In genomic region chr19:35212241-35212640, GRCh38 we compare ENCODE assay signal across 13 cellular contexts. TPM values are rescaled to one million over a fixed set of nuclear protein-coding genes. Genes with fewer than 3 reads are reported as not detected.
DNase-seq lines count a peak whose midpoint lies in the region; ATAC-seq and TF ChIP-seq lines count a peak whose summit lies in the region.
"Had no signal": no experiment of that assay in that cellular context is flagged by ENCODE, and none has a peak within 500 bp of the region (broad histone marks: within the 10 kb centered on the region; RNA-seq: fewer than 3 reads in every experiment).

No MANE protein-coding gene starts in this region.

- H3K27me3 Mint-ChIP-seq in activated CD4-positive, alpha-beta memory T cell treated with anti-CD3 and anti-CD28 coated beads for 36 hours = no peaks in the 10 kb centered on the region

- no peak overlapping the region for H3K4ac ChIP-seq in trophoblast cell (ENCODE audit: low read depth, low read length)

- DNase-seq in activated gamma-delta T cell treated with Interleukin-2 at 50 U/mL for 16 hours (peak; percentile 8), activated gamma-delta T cell (lab: John Stamatoyannopoulos, UW) (no peak), esophagus squamous epithelium (lab: John Stamatoyannopoulos, UW) (no peak), trophoblast cell (no peak), NCI-H2081 (lab: John Stamatoyannopoulos, UW) (no peak)
- no peak for DNase-seq in activated CD4-positive, alpha-beta memory T cell treated with anti-CD3 and anti-CD28 coated beads for 36 hours
- DNase-seq: brain microvascular endothelial cell, SHP77 treated with DMSO at 0.1 percent for 48 hours had no signal

- H4K91ac ChIP-seq in trophoblast cell (ENCODE audit: low read depth, low read length) = no peak overlapping the region

- H3K14ac ChIP-seq in trophoblast cell (ENCODE audit: low read length) = no peak overlapping the region

- CTCF ChIA-PET in activated CD4-positive, alpha-beta memory T cell treated with anti-CD3 and anti-CD28 coated beads for 36 hours (lab: Charles Lee) = no interaction called here

- peaks cover 14 to 46% (median 20%) of the 10 kb centered on the region in 3 donors for H3K4me1 ChIP-seq in esophagus squamous epithelium
- peaks cover 10% of the 10 kb centered on the region for H3K4me1 ChIP-seq in thymus (ENCODE audit: control insufficient read depth, insufficient read depth, low read length)
- no peaks in the 10 kb centered on the region for H3K4me1 ChIP-seq in trophoblast cell (ENCODE audit: control insufficient read depth in 1 of 2, insufficient read depth in 2 of 2, low read length in 2 of 2)

- POLR2A ChIA-PET in activated CD4-positive, alpha-beta memory T cell treated with anti-CD3 and anti-CD28 coated beads for 36 hours (lab: Charles Lee) = no interaction called here

- H3K9ac ChIP-seq in trophoblast cell (ENCODE audit: low read length) = no peak overlapping the region
- H3K9ac ChIP-seq: KMS-11 had no signal

- H3K4me3 Mint-ChIP-seq in activated CD4-positive, alpha-beta memory T cell treated with anti-CD3 and anti-CD28 coated beads for 36 hours = no peak overlapping the region

- H4K12ac ChIP-seq in trophoblast cell (ENCODE audit: low read depth, low read length) = no peak overlapping the region

- ATAC-seq in HG03039 (IDR thresholded peaks at IDR 0.05; ENCODE audit: unreplicated experiment) = no peak
- ATAC-seq: activated CD4-positive, CD25-positive, alpha-beta regulatory T cell treated with anti-CD3 and anti-CD28 coated beads, Interleukin-2, amount 50 U/mL, for 24 hours had no signal

- no peaks in the 10 kb centered on the region for H3K79me2 ChIP-seq in trophoblast cell (ENCODE audit: control insufficient read depth, insufficient read depth, low read length, poor library complexity)

- 66 to 81% methylated on average over 5 to 6 of the region's 7 CpGs for WGBS in esophagus squamous epithelium, 2 donors
- 58% methylated on average over 7 of the region's 7 CpGs for WGBS in thymus
- WGBS in trophoblast cell (ENCODE audit: extremely low coverage, insufficient coverage, insufficient read length) = no CpG with 5 or more reads among the region's 7 CpGs

- H4K8ac ChIP-seq in trophoblast cell (ENCODE audit: low read depth, low read length) = no peak overlapping the region

- peak overlapping the region; percentile 92 for H3K27ac Mint-ChIP-seq in activated CD4-positive, alpha-beta memory T cell treated with anti-CD3 and anti-CD28 coated beads for 36 hours

- no peaks in the 10 kb centered on the region for H3K27me3 ChIP-seq in esophagus squamous epithelium
- H3K27me3 ChIP-seq in thymus (ENCODE audit: control insufficient read depth, insufficient read depth) = no peaks in the 10 kb centered on the region
- no peaks in the 10 kb centered on the region for H3K27me3 ChIP-seq in trophoblast cell (ENCODE audit: insufficient read depth, low read length)
- H3K27me3 ChIP-seq: brain microvascular endothelial cell had no signal

- H2BK120ac ChIP-seq in trophoblast cell (ENCODE audit: insufficient read depth, low read length, poor library complexity) = no peak overlapping the region

- H3K36me3 Mint-ChIP-seq in activated CD4-positive, alpha-beta memory T cell treated with anti-CD3 and anti-CD28 coated beads for 36 hours = peaks cover 2% of the 10 kb centered on the region

- H3K4me1 Mint-ChIP-seq in activated CD4-positive, alpha-beta memory T cell treated with anti-CD3 and anti-CD28 coated beads for 36 hours (ENCODE audit: low read depth) = peaks cover 77% of the 10 kb centered on the region

- peaks cover 8% of the 10 kb centered on the region for H3K9me3 Mint-ChIP-seq in activated CD4-positive, alpha-beta memory T cell treated with anti-CD3 and anti-CD28 coated beads for 36 hours

- no peak overlapping the region for H2AFZ ChIP-seq in trophoblast cell (ENCODE audit: insufficient read depth, low read length, poor library complexity)

- no peak overlapping the region for H2BK5ac ChIP-seq in trophoblast cell (ENCODE audit: low read depth, low read length, poor library complexity)

- no peak for TF ChIP-seq POLR2A in esophagus squamous epithelium (IDR thresholded peaks at IDR 0.05)

- no peak overlapping the region for H2BK12ac ChIP-seq in trophoblast cell (ENCODE audit: low read length)

- no peak overlapping the region for H3K18ac ChIP-seq in trophoblast cell (ENCODE audit: low read length)

- intact Hi-C loops in activated CD4-positive, alpha-beta memory T cell treated with anti-CD3 and anti-CD28 coated beads for 36 hours (cut with micrococcal nuclease) = loop anchor here (5.0 to 10.0 kb wide), 3 partner anchors 147 to 500 kb away; no protein-coding TSS in a partner anchor
- intact Hi-C loops in esophagus squamous epithelium (cut with DNase I) = no loop called here

- peaks cover 0 to 6% (median 0%) of the 10 kb centered on the region in 3 donors for H3K9me3 ChIP-seq in esophagus squamous epithelium
- H3K9me3 ChIP-seq in thymus (ENCODE audit: control insufficient read depth) = no peaks in the 10 kb centered on the region
- H3K9me3 ChIP-seq in trophoblast cell (ENCODE audit: insufficient read depth, low read depth, low read length) = no peaks in the 10 kb centered on the region

- H3K4me3 ChIP-seq in esophagus squamous epithelium (no peak overlapping the region), thymus (ENCODE audit: low read length) (no peak overlapping the region), trophoblast cell (ENCODE audit: low read depth, low read length) (no peak overlapping the region)

- H3K36me3 ChIP-seq in esophagus squamous epithelium (no peaks in the 10 kb centered on the region), thymus (ENCODE audit: control insufficient read depth, insufficient read depth) (no peaks in the 10 kb centered on the region), trophoblast cell (ENCODE audit: control insufficient read depth in 1 of 2, insufficient read depth in 2 of 2, low read length in 2 of 2) (no peaks in the 10 kb centered on the region)
- H3K36me3 ChIP-seq: brain microvascular endothelial cell had no signal

- TF ChIP-seq CTCF in esophagus squamous epithelium (IDR thresholded peaks at IDR 0.05) = no peak

- H3K23ac ChIP-seq in trophoblast cell (ENCODE audit: low read length) = no peak overlapping the region

- H3K4me2 ChIP-seq in trophoblast cell (ENCODE audit: low read length) = no peak overlapping the region

- no peaks in the 10 kb centered on the region for H3K79me1 ChIP-seq in trophoblast cell (ENCODE audit: low read length)

- H3K27ac ChIP-seq in esophagus squamous epithelium (peak overlapping the region; percentile 62 to 85 (median 76)), thymus (ENCODE audit: low read depth) (peak overlapping the region; percentile 38), trophoblast cell (ENCODE audit: low read depth, low read length) (no peak overlapping the region)
- H3K27ac ChIP-seq: brain microvascular endothelial cell had no signal

- H2AK5ac ChIP-seq in trophoblast cell (ENCODE audit: low read length) = no peak overlapping the region

RNA-seq across cellular contexts. Expression of gene FAM187B, which starts 16.3 kb away (rescaled TPM):
- total RNA-seq in activated CD4-positive, alpha-beta memory T cell treated with anti-CD3 and anti-CD28 coated beads for 36 hours = under 1 TPM in 1 of 2 experiments, not detected in 1; 0.19 TPM
- not detected for total RNA-seq in esophagus squamous epithelium
- 0.09 TPM for polyA plus RNA-seq in thymus
- not detected in 2 replicates for polyA plus RNA-seq in trophoblast cell (2013)
- polyA plus RNA-seq: keratinocyte had no signal

RNA-seq across cellular contexts. Expression of gene LSR, which starts 36.6 kb away (rescaled TPM):
- 10 to 100 TPM; 25.4 to 28.7 TPM for total RNA-seq in activated CD4-positive, alpha-beta memory T cell treated with anti-CD3 and anti-CD28 coated beads for 36 hours
- total RNA-seq in esophagus squamous epithelium = 100 to 1,000 TPM in 1 of 4 donors, 10 to 100 TPM in 3; 36.0 to 113 (median 79.4) TPM
- 20.1 TPM for polyA plus RNA-seq in thymus
- polyA plus RNA-seq in trophoblast cell (2013) = 71.4 and 74.4 TPM in 2 replicates

RNA-seq across cellular contexts. Expression of gene USF2, which starts 56.5 kb away (rescaled TPM):
- total RNA-seq in activated CD4-positive, alpha-beta memory T cell treated with anti-CD3 and anti-CD28 coated beads for 36 hours = 100 to 1,000 TPM; 117 to 121 TPM
- 10 to 100 TPM; 56.1 to 79.7 (median 59.0) TPM for total RNA-seq in esophagus squamous epithelium
- polyA plus RNA-seq in thymus = 151 TPM
- polyA plus RNA-seq in trophoblast cell (2013) = 75.6 and 76.3 TPM in 2 replicates

RNA-seq across cellular contexts. Expression of gene FXYD5, which starts 57.7 kb away (rescaled TPM):
- total RNA-seq in activated CD4-positive, alpha-beta memory T cell treated with anti-CD3 and anti-CD28 coated beads for 36 hours = 100 to 1,000 TPM; 334 to 360 TPM
- total RNA-seq in esophagus squamous epithelium = 100 to 1,000 TPM in 1 of 4 donors, 10 to 100 TPM in 3; 39.3 to 146 (median 45.7) TPM
- polyA plus RNA-seq in thymus = 136 TPM
- 205 and 212 TPM in 2 replicates for polyA plus RNA-seq in trophoblast cell (2013)
